Comparison of ENCODE assay signal across 24 cellular contexts in genomic region chr2:96489261-96489660, GRCh38. TPM values are rescaled to one million over a fixed set of nuclear protein-coding genes. Genes with fewer than 3 reads are reported as not detected.
A peak's percentile ranks its signal among the peaks of the same experiment; 100 is the strongest.
DNase-seq lines count a peak whose midpoint lies in the region; ATAC-seq, FAIRE-seq and TF ChIP-seq lines count a peak whose summit lies in the region.
"Had no signal": no experiment of that assay in that cellular context is flagged by ENCODE, and none has a peak within 500 bp of the region (broad histone marks: within the 10 kb centered on the region; RNA-seq: fewer than 3 reads in every experiment).

No MANE protein-coding gene starts in this region.

- H3K4me1 Mint-ChIP-seq in activated CD4-positive, alpha-beta memory T cell treated with anti-CD3 and anti-CD28 coated beads, Interleukin-2, amount 10 ng/mL, durations not matched to agents 7 days and 5 days = peaks cover 63% of the 10 kb centered on the region
- peaks cover 54% of the 10 kb centered on the region for H3K4me1 Mint-ChIP-seq in activated CD4-positive, alpha-beta memory T cell treated with anti-CD3 and anti-CD28 coated beads for 36 hours (ENCODE audit: low read depth)
- H3K4me1 Mint-ChIP-seq in activated T-helper 2 cell treated with anti-CD3 and anti-CD28 coated beads, Interferon-gamma antibody, Interleukin-2, Interleukin-4, amounts not matched to agents 10 μg/mL and 5 μg/mL and 100 μg/mL, durations not matched to agents 14 hours and 24 hours and 36 hours (ENCODE audit: low read depth) = peaks cover 56% of the 10 kb centered on the region

- WGBS in HepG2 (ENCODE audit: low lambda C conversion rate) = 20% methylated on average over 3 of the region's 3 CpGs
- 75% methylated on average over 3 of the region's 3 CpGs for WGBS in right lobe of liver (ENCODE audit: insufficient coverage, low coverage, low lambda C conversion rate, missing lambda C conversion rate)

- TF ChIP-seq EP300 in HepG2 (IDR thresholded peaks at IDR 0.05; ENCODE audit: low read depth in 2 of 2, low read length in 2 of 2) = no peak
- no peak for TF ChIP-seq EP300 in HepG2 (CRISPR knock-in tag; IDR thresholded peaks at IDR 0.05; ENCODE audit: borderline replicate concordance)

- TF ChIP-seq POLR2A in HepG2 (IDR thresholded peaks at IDR 0.05; ENCODE audit: insufficient read depth in 1 of 2, low read depth in 2 of 2, low read length in 2 of 2) = no peak
- TF ChIP-seq POLR2A in right lobe of liver (IDR thresholded peaks at IDR 0.05) = no peak

- no peak overlapping the region for H3K4me3 Mint-ChIP-seq in activated CD4-positive, alpha-beta memory T cell treated with anti-CD3 and anti-CD28 coated beads, Interleukin-2, amount 10 ng/mL, durations not matched to agents 7 days and 5 days
- no peak overlapping the region for H3K4me3 Mint-ChIP-seq in activated CD4-positive, alpha-beta memory T cell treated with anti-CD3 and anti-CD28 coated beads for 36 hours
- H3K4me3 Mint-ChIP-seq in activated T-helper 2 cell treated with anti-CD3 and anti-CD28 coated beads, Interferon-gamma antibody, Interleukin-2, Interleukin-4, amounts not matched to agents 10 μg/mL and 5 μg/mL and 100 μg/mL, durations not matched to agents 14 hours and 24 hours and 36 hours (ENCODE audit: low read depth) = no peak overlapping the region
- H3K4me3 Mint-ChIP-seq: GM23338, H9 had no signal

- TF ChIP-seq CTCF in HepG2 (CRISPR knock-in tag; IDR thresholded peaks at IDR 0.05) = no peak
- no peak for TF ChIP-seq CTCF in right lobe of liver (IDR thresholded peaks at IDR 0.05)

- H3K4me3 ChIP-seq in HepG2 (replicated peaks in 1 of 3; ENCODE audit: insufficient read depth in 1 of 3, low read depth in 2 of 3, low read length in 3 of 3) (no peak overlapping the region), right lobe of liver (no peak overlapping the region)
- H3K4me3 ChIP-seq: GM23338, MG63 had no signal

- H3K79me2 ChIP-seq in HepG2 (ENCODE audit: insufficient read depth, low read length) = no peaks in the 10 kb centered on the region

- no peak overlapping the region for H2AFZ ChIP-seq in HepG2 (ENCODE audit: low read length)
- H2AFZ ChIP-seq: GM23338 had no signal

- peak overlapping the region; percentile 1 for H3K27ac Mint-ChIP-seq in activated CD4-positive, alpha-beta memory T cell treated with anti-CD3 and anti-CD28 coated beads, Interleukin-2, amount 10 ng/mL, durations not matched to agents 7 days and 5 days
- H3K27ac Mint-ChIP-seq in activated CD4-positive, alpha-beta memory T cell treated with anti-CD3 and anti-CD28 coated beads for 36 hours = no peak overlapping the region
- H3K27ac Mint-ChIP-seq in activated T-helper 2 cell treated with anti-CD3 and anti-CD28 coated beads, Interferon-gamma antibody, Interleukin-2, Interleukin-4, amounts not matched to agents 10 μg/mL and 5 μg/mL and 100 μg/mL, durations not matched to agents 14 hours and 24 hours and 36 hours = peak overlapping the region; percentile 47
- H3K27ac Mint-ChIP-seq: GM23338, H9 had no signal

- H3K27ac ChIP-seq in HepG2 (ENCODE audit: extremely low read length, insufficient read depth, low read length) = no peak overlapping the region
- H3K27ac ChIP-seq in right lobe of liver = peak overlapping the region in 1 of 3 donors; percentile 9

- no peaks in the 10 kb centered on the region for H4K20me1 ChIP-seq in HepG2 (ENCODE audit: insufficient read depth, low read length)

- peaks cover 0 to 9% of the 10 kb centered on the region in 2 experiments; a peak in 2 of 5 replicates for H3K27me3 ChIP-seq in HepG2 (ENCODE audit: control insufficient read depth in 1 of 2, insufficient read depth in 2 of 2, low read length in 2 of 2)
- H3K27me3 ChIP-seq in right lobe of liver = no peaks in the 10 kb centered on the region
- H3K27me3 ChIP-seq: BE2C, MG63 had no signal

- peaks cover 17% of the 10 kb centered on the region for H3K4me1 ChIP-seq in HepG2 (ENCODE audit: insufficient read depth, low read length)
- H3K4me1 ChIP-seq in right lobe of liver = no peaks in the 10 kb centered on the region
- H3K4me1 ChIP-seq: BE2C had no signal

- ATAC-seq in HepG2 (no peak), right lobe of liver (no peak), HG03469 (IDR thresholded peaks at IDR 0.05; ENCODE audit: unreplicated experiment) (no peak)
- ATAC-seq: GM23338, PC-3 had no signal

- H3K9me3 Mint-ChIP-seq in activated CD4-positive, alpha-beta memory T cell treated with anti-CD3 and anti-CD28 coated beads, Interleukin-2, amount 10 ng/mL, durations not matched to agents 7 days and 5 days = peaks cover 5% of the 10 kb centered on the region
- H3K9me3 Mint-ChIP-seq in activated CD4-positive, alpha-beta memory T cell treated with anti-CD3 and anti-CD28 coated beads for 36 hours = peaks cover 8% of the 10 kb centered on the region
- H3K9me3 Mint-ChIP-seq in activated T-helper 2 cell treated with anti-CD3 and anti-CD28 coated beads, Interferon-gamma antibody, Interleukin-2, Interleukin-4, amounts not matched to agents 10 μg/mL and 5 μg/mL and 100 μg/mL, durations not matched to agents 14 hours and 24 hours and 36 hours = peaks cover 4% of the 10 kb centered on the region

- intact Hi-C loops in activated CD4-positive, alpha-beta memory T cell treated with anti-CD3 and anti-CD28 coated beads for 36 hours (cut with micrococcal nuclease) = loop anchor here (5.0 kb wide), 2 partner anchors 82 to 147 kb away; no protein-coding TSS in a partner anchor
- intact Hi-C loops in HepG2 (cut with micrococcal nuclease; ENCODE audit: unreplicated experiment) = no loop called here
- intact Hi-C loops in right lobe of liver (cut with DNase I) = no loop called here
- intact Hi-C loops in activated T-helper 2 cell treated with anti-CD3 and anti-CD28 coated beads, Interferon-gamma antibody, Interleukin-2, Interleukin-4, amounts not matched to agents 10 μg/mL and 5 μg/mL and 100 μg/mL, durations not matched to agents 14 hours and 24 hours and 36 hours (cut with micrococcal nuclease) = loop anchor here (5.0 kb wide), 3 partner anchors 82 to 148 kb away; partner anchors contain the start of gene KANSL3

- in situ Hi-C loops in HepG2 (cut with HindIII; ENCODE audit: extremely low pct_ligation_motif_present, low pct_unique_long_range_greater_than_20kb) = no loop called here

- no peak for TF ChIP-seq RAD21 in HepG2 (CRISPR knock-in tag; IDR thresholded peaks at IDR 0.05)

- no peak for DNase-seq in activated CD4-positive, alpha-beta memory T cell treated with anti-CD3 and anti-CD28 coated beads, Interleukin-2, amount 10 ng/mL, durations not matched to agents 7 days and 5 days
- no peak for DNase-seq in activated CD4-positive, alpha-beta memory T cell treated with anti-CD3 and anti-CD28 coated beads for 36 hours
- DNase-seq in HepG2 (ENCODE audit: low spot score) (no peak), right lobe of liver (no peak)
- DNase-seq in activated T-helper 2 cell treated with anti-CD3 and anti-CD28 coated beads, Interferon-gamma antibody, Interleukin-2, Interleukin-4, amounts not matched to agents 10 μg/mL and 5 μg/mL and 100 μg/mL, durations not matched to agents 14 hours and 24 hours and 36 hours (ENCODE audit: low spot score) = no peak
- DNase-seq in activated T-cell treated with anti-CD3 and anti-CD28 coated beads, Interleukin-2, amount 50 U/mL, for 1 hour = no peak
- DNase-seq: 8988T, ACHN, BE2C, DMS153, DND-41, H9, IMR-90, KG1, MG63, NCI-H1105 treated with DMSO at 0.1 percent for 48 hours, NCI-H146, NCI-H1930, NCI-H446, NCI-H524 treated with DMSO at 0.1 percent for 48 hours, NCI-H774, PC-3 had no signal

- H3K9ac ChIP-seq in HepG2 (ENCODE audit: insufficient read depth, low read depth, low read length) = no peak overlapping the region

- no TSS peak for BruUV-seq in HepG2 (replicated peaks; lab: Mats Ljungman, UMichigan)

- FAIRE-seq in HepG2 (lab: Jason Lieb, UNC) = no peak

- H3K27me3 Mint-ChIP-seq in activated CD4-positive, alpha-beta memory T cell treated with anti-CD3 and anti-CD28 coated beads, Interleukin-2, amount 10 ng/mL, durations not matched to agents 7 days and 5 days = no peaks in the 10 kb centered on the region
- H3K27me3 Mint-ChIP-seq in activated CD4-positive, alpha-beta memory T cell treated with anti-CD3 and anti-CD28 coated beads for 36 hours = no peaks in the 10 kb centered on the region
- H3K27me3 Mint-ChIP-seq in activated T-helper 2 cell treated with anti-CD3 and anti-CD28 coated beads, Interferon-gamma antibody, Interleukin-2, Interleukin-4, amounts not matched to agents 10 μg/mL and 5 μg/mL and 100 μg/mL, durations not matched to agents 14 hours and 24 hours and 36 hours (ENCODE audit: low read depth) = no peaks in the 10 kb centered on the region

- H3K9me3 ChIP-seq in HepG2 (ENCODE audit: low read length) (no peaks in the 10 kb centered on the region), right lobe of liver (no peaks in the 10 kb centered on the region)
- H3K9me3 ChIP-seq: BE2C had no signal

- CTCF ChIA-PET in activated CD4-positive, alpha-beta memory T cell treated with anti-CD3 and anti-CD28 coated beads, Interleukin-2, amount 10 ng/mL, durations not matched to agents 7 days and 5 days (lab: Charles Lee) = interaction anchor here (1.0 kb wide), 1 partner anchor 17 kb away, joined by 3 read pairs; no protein-coding TSS in a partner anchor
- CTCF ChIA-PET in activated CD4-positive, alpha-beta memory T cell treated with anti-CD3 and anti-CD28 coated beads for 36 hours (lab: Charles Lee) = interaction anchor here (1.5 kb wide), 1 partner anchor 65 kb away, joined by 5 read pairs; no protein-coding TSS in a partner anchor
- CTCF ChIA-PET in HepG2 (lab: Yijun Ruan, JAX; ENCODE audit: low intra/inter-chr PET ratio, low total read pairs) = no interaction called here

- H3K36me3 ChIP-seq in HepG2 (replicated peaks in 1 of 2; ENCODE audit: control insufficient read depth in 1 of 2, insufficient read depth in 2 of 2, low read length in 2 of 2) = no peaks in the 10 kb centered on the region
- H3K36me3 ChIP-seq in right lobe of liver = no peaks in the 10 kb centered on the region
- H3K36me3 ChIP-seq: BE2C, MG63 had no signal

- peaks cover 24% of the 10 kb centered on the region for H3K36me3 Mint-ChIP-seq in activated CD4-positive, alpha-beta memory T cell treated with anti-CD3 and anti-CD28 coated beads, Interleukin-2, amount 10 ng/mL, durations not matched to agents 7 days and 5 days (ENCODE audit: low read depth)
- peaks cover 9% of the 10 kb centered on the region for H3K36me3 Mint-ChIP-seq in activated CD4-positive, alpha-beta memory T cell treated with anti-CD3 and anti-CD28 coated beads for 36 hours
- H3K36me3 Mint-ChIP-seq in activated T-helper 2 cell treated with anti-CD3 and anti-CD28 coated beads, Interferon-gamma antibody, Interleukin-2, Interleukin-4, amounts not matched to agents 10 μg/mL and 5 μg/mL and 100 μg/mL, durations not matched to agents 14 hours and 24 hours and 36 hours (ENCODE audit: low read depth) = peaks cover 11% of the 10 kb centered on the region

- POLR2A ChIA-PET in activated CD4-positive, alpha-beta memory T cell treated with anti-CD3 and anti-CD28 coated beads, Interleukin-2, amount 10 ng/mL, durations not matched to agents 7 days and 5 days (lab: Charles Lee) = no interaction called here
- POLR2A ChIA-PET in activated CD4-positive, alpha-beta memory T cell treated with anti-CD3 and anti-CD28 coated beads for 36 hours (lab: Charles Lee) = no interaction called here
- POLR2A ChIA-PET in HepG2 (lab: Yijun Ruan, JAX) = no interaction called here

- no peak overlapping the region for H3K4me2 ChIP-seq in HepG2 (ENCODE audit: low read depth, low read length)
- H3K4me2 ChIP-seq: GM23338 had no signal

RNA-seq across cellular contexts. Expression of gene NEURL3, which starts 15.9 kb away (rescaled TPM):
- total RNA-seq in activated CD4-positive, alpha-beta memory T cell treated with anti-CD3 and anti-CD28 coated beads, Interleukin-2, amount 10 ng/mL, durations not matched to agents 7 days and 5 days = 1 to 10 TPM in 1 of 2 experiments, under 1 TPM in 1; 0.78 to 1.0 TPM
- total RNA-seq in activated CD4-positive, alpha-beta memory T cell treated with anti-CD3 and anti-CD28 coated beads for 36 hours = 1 to 10 TPM in 1 of 2 experiments, under 1 TPM in 1; 0.87 to 1.1 TPM
- total RNA-seq in HepG2 (2016; rRNA removed; fragmentation: Illumina TruSeq; extraction: Trizol) (0.74 and 1.2 TPM in 2 replicates), right lobe of liver (1 to 10 TPM in 3 of 6 experiments, under 1 TPM in 3; 0.23 to 3.0 (median 1.4) TPM)
- total RNA-seq in HepG2 (2016; cell fraction: cytosol; rRNA removed; fragmentation: Illumina TruSeq; extraction: Trizol; ENCODE audit: low read depth) = 0.20 and 0.53 TPM in 2 replicates
- total RNA-seq in HepG2 (2016; cell fraction: insoluble cytoplasmic fraction; rRNA removed; fragmentation: Illumina TruSeq; extraction: Trizol) = 0.73 and 1.4 TPM in 2 replicates
- total RNA-seq in HepG2 (2016; cell fraction: membrane; rRNA removed; fragmentation: Illumina TruSeq; extraction: Trizol) = 0.34 and 0.48 TPM in 2 replicates
- 0.62 and 0.63 TPM in 2 replicates for total RNA-seq in HepG2 (2016; cell fraction: nucleus; rRNA removed; fragmentation: Illumina TruSeq; extraction: Trizol)
- 0.16 and 0.48 TPM in 2 replicates for polyA plus RNA-seq in HepG2 (2011; rRNA removed)
- 0.41 and 0.48 TPM in 2 replicates for polyA plus RNA-seq in HepG2 (2011; cell fraction: cytosol; rRNA removed)
- 0.37 and 0.74 TPM in 2 replicates for polyA plus RNA-seq in HepG2 (2011; cell fraction: nucleus; rRNA removed)
- polyA plus RNA-seq in HepG2 (2012) = 0.28 TPM in 1 of 2 replicates, not detected in the other
- polyA plus RNA-seq in HepG2 (2016; cell fraction: cytosol; fragmentation: Illumina TruSeq; extraction: Trizol; ENCODE audit: low read depth) = 0.16 and 0.27 TPM in 2 replicates
- polyA plus RNA-seq in HepG2 (2016; cell fraction: insoluble cytoplasmic fraction; fragmentation: Illumina TruSeq; extraction: Trizol; ENCODE audit: low read depth) = 0.81 and 0.88 TPM in 2 replicates
- polyA plus RNA-seq in HepG2 (2016; cell fraction: membrane; fragmentation: Illumina TruSeq; extraction: Trizol; ENCODE audit: low read depth) = 0.49 and 0.50 TPM in 2 replicates
- 1.3 and 1.5 TPM in 2 replicates for polyA plus RNA-seq in HepG2 (2016; cell fraction: nucleus; fragmentation: Illumina TruSeq; extraction: Trizol; ENCODE audit: insufficient read depth, low read depth)
- not detected in 2 replicates for polyA minus RNA-seq in HepG2 (2011; rRNA and poly(A)+ RNA removed; ENCODE audit: low replicate concordance)
- not detected in 2 replicates for polyA minus RNA-seq in HepG2 (2011; cell fraction: cytosol; rRNA and poly(A)+ RNA removed)
- not detected in 2 replicates for polyA minus RNA-seq in HepG2 (2011; cell fraction: nucleus; rRNA and poly(A)+ RNA removed)
- total RNA-seq in activated T-helper 2 cell treated with anti-CD3 and anti-CD28 coated beads, Interferon-gamma antibody, Interleukin-2, Interleukin-4, amounts not matched to agents 10 μg/mL and 5 μg/mL and 100 μg/mL, durations not matched to agents 14 hours and 24 hours and 36 hours = 0.16 and 0.52 TPM in 2 replicates
- total RNA-seq: GM23338, H9, IMR-90 had no signal
- polyA plus RNA-seq: IMR-90 had no signal

RNA-seq across cellular contexts. Expression of gene ARID5A, which starts 47.3 kb away (rescaled TPM):
- 10 to 100 TPM; 80.0 to 86.8 TPM for total RNA-seq in activated CD4-positive, alpha-beta memory T cell treated with anti-CD3 and anti-CD28 coated beads, Interleukin-2, amount 10 ng/mL, durations not matched to agents 7 days and 5 days
- total RNA-seq in activated CD4-positive, alpha-beta memory T cell treated with anti-CD3 and anti-CD28 coated beads for 36 hours = 100 to 1,000 TPM; 260 to 266 TPM
- total RNA-seq in HepG2 (2016; rRNA removed; fragmentation: Illumina TruSeq; extraction: Trizol) = 8.0 and 9.5 TPM in 2 replicates
- total RNA-seq in HepG2 (2016; cell fraction: cytosol; rRNA removed; fragmentation: Illumina TruSeq; extraction: Trizol; ENCODE audit: low read depth) = 2.9 and 3.5 TPM in 2 replicates
- total RNA-seq in HepG2 (2016; cell fraction: insoluble cytoplasmic fraction; rRNA removed; fragmentation: Illumina TruSeq; extraction: Trizol) = 8.1 and 9.8 TPM in 2 replicates
- total RNA-seq in HepG2 (2016; cell fraction: membrane; rRNA removed; fragmentation: Illumina TruSeq; extraction: Trizol) = 6.9 and 8.7 TPM in 2 replicates
- 7.0 and 7.5 TPM in 2 replicates for total RNA-seq in HepG2 (2016; cell fraction: nucleus; rRNA removed; fragmentation: Illumina TruSeq; extraction: Trizol)
- 6.0 and 7.4 TPM in 2 replicates for polyA plus RNA-seq in HepG2 (2011; rRNA removed)
- 3.4 and 7.0 TPM in 2 replicates for polyA plus RNA-seq in HepG2 (2011; cell fraction: cytosol; rRNA removed)
- polyA plus RNA-seq in HepG2 (2011; cell fraction: nucleus; rRNA removed) = 11.9 and 13.3 TPM in 2 replicates
- 4.7 and 5.3 TPM in 2 replicates for polyA plus RNA-seq in HepG2 (2012)
- polyA plus RNA-seq in HepG2 (2016; cell fraction: cytosol; fragmentation: Illumina TruSeq; extraction: Trizol; ENCODE audit: low read depth) = 3.1 and 4.1 TPM in 2 replicates
- 9.9 and 12.2 TPM in 2 replicates for polyA plus RNA-seq in HepG2 (2016; cell fraction: insoluble cytoplasmic fraction; fragmentation: Illumina TruSeq; extraction: Trizol; ENCODE audit: low read depth)
- 6.1 and 8.5 TPM in 2 replicates for polyA plus RNA-seq in HepG2 (2016; cell fraction: membrane; fragmentation: Illumina TruSeq; extraction: Trizol; ENCODE audit: low read depth)
- 12.7 and 13.7 TPM in 2 replicates for polyA plus RNA-seq in HepG2 (2016; cell fraction: nucleus; fragmentation: Illumina TruSeq; extraction: Trizol; ENCODE audit: insufficient read depth, low read depth)
- 1.4 and 6.4 TPM in 2 replicates for polyA minus RNA-seq in HepG2 (2011; rRNA and poly(A)+ RNA removed; ENCODE audit: low replicate concordance)
- 3.0 and 4.0 TPM in 2 replicates for polyA minus RNA-seq in HepG2 (2011; cell fraction: cytosol; rRNA and poly(A)+ RNA removed)
- 3.2 and 4.2 TPM in 2 replicates for polyA minus RNA-seq in HepG2 (2011; cell fraction: nucleus; rRNA and poly(A)+ RNA removed)
- total RNA-seq in right lobe of liver = 10 to 100 TPM; 13.2 to 23.1 (median 16.9) TPM
- 164 and 170 TPM in 2 replicates for total RNA-seq in activated T-helper 2 cell treated with anti-CD3 and anti-CD28 coated beads, Interferon-gamma antibody, Interleukin-2, Interleukin-4, amounts not matched to agents 10 μg/mL and 5 μg/mL and 100 μg/mL, durations not matched to agents 14 hours and 24 hours and 36 hours

Comparison
In these comparisons a context has a peak if more than half of its experiments do, and no peak if none do; other contexts are left out.
1. intact Hi-C loops: an anchor here in activated CD4-positive, alpha-beta memory T cell treated with anti-CD3 and anti-CD28 coated beads for 36 hours (5.0 kb wide) and activated T-helper 2 cell treated with anti-CD3 and anti-CD28 coated beads, Interferon-gamma antibody, Interleukin-2, Interleukin-4, amounts not matched to agents 10 μg/mL and 5 μg/mL and 100 μg/mL, durations not matched to agents 14 hours and 24 hours and 36 hours (5.0 kb wide); none called in HepG2 and right lobe of liver.